ENCODE assay signal across 8 cellular contexts in genomic region chr11:10751581-10751940, GRCh38. TPM values are rescaled to one million over a fixed set of nuclear protein-coding genes. Genes with fewer than 3 reads are reported as not detected.
DNase-seq lines count a peak whose midpoint lies in the region; ATAC-seq and TF ChIP-seq lines count a peak whose summit lies in the region.

No MANE protein-coding gene starts in this region.

- H3K4me1 Mint-ChIP-seq in CD8-positive, alpha-beta T cell (ENCODE audit: low read depth) = peaks cover 33% of the 10 kb centered on the region
- H3K4me1 Mint-ChIP-seq in GM23338 = peaks cover 4% of the 10 kb centered on the region; the same call in 2 of the 3 replicates

- H4K20me1 ChIP-seq in GM23338 (replicated peaks; ENCODE audit: insufficient read depth) = 0 out of 2 replicates have a peak, but pooled peaks cover 5% of the 10 kb centered on the region

- intact Hi-C loops in CD8-positive, alpha-beta T cell (cut with DNase I, micrococcal nuclease) = loop anchor here (1.0 to 5.0 kb wide), 8 partner anchors 9 to 994 kb away; partner anchors contain the start of genes AMPD3 (in 2 of the 2), EIF4G2 (in 2 of the 2), RNF141 (in 2 of the 2) and ZBED5 (in 2 of the 2)

- peaks cover 38% of the 10 kb centered on the region for H3K36me3 Mint-ChIP-seq in CD8-positive, alpha-beta T cell
- peaks cover 11% of the 10 kb centered on the region for H3K36me3 Mint-ChIP-seq in GM23338 (ENCODE audit: low read depth)

- peak overlapping the region; percentile 24 for H2AK5ac ChIP-seq in trophoblast cell (ENCODE audit: low read length)

- peak overlapping the region; percentile 94 for H3K27ac Mint-ChIP-seq in CD8-positive, alpha-beta T cell
- H3K27ac Mint-ChIP-seq in GM23338 = peak overlapping the region; percentile 84; the same call in 1 of the 2 replicates

- H3K27me3 ChIP-seq in CD8-positive, alpha-beta T cell (ENCODE audit: insufficient read depth, low read length) = no peaks in the 10 kb centered on the region
- no peaks in the 10 kb centered on the region for H3K27me3 ChIP-seq in GM23338 (ENCODE audit: insufficient read depth)
- H3K27me3 ChIP-seq in trophoblast cell (ENCODE audit: insufficient read depth, low read length) = no peaks in the 10 kb centered on the region

- peaks cover 18% of the 10 kb centered on the region for H3K36me3 ChIP-seq in CD8-positive, alpha-beta T cell (ENCODE audit: insufficient read depth, low read length)
- H3K36me3 ChIP-seq in GM23338 (ENCODE audit: insufficient read depth) (peaks cover 4% of the 10 kb centered on the region; the same call in 1 of the 2 replicates), trophoblast cell (ENCODE audit: control insufficient read depth in 1 of 2, insufficient read depth in 2 of 2, low read length in 2 of 2) (peaks cover 2% of the 10 kb centered on the region in 2 experiments)

- H3K27me3 Mint-ChIP-seq in CD8-positive, alpha-beta T cell (ENCODE audit: low read depth) = no peaks in the 10 kb centered on the region
- no peaks in the 10 kb centered on the region for H3K27me3 Mint-ChIP-seq in GM23338 (ENCODE audit: insufficient read depth, low read depth, poor library complexity)

- peak overlapping the region; percentile 97 for H3K4me3 Mint-ChIP-seq in CD8-positive, alpha-beta T cell
- peak overlapping the region; percentile 96 for H3K4me3 Mint-ChIP-seq in GM23338

- H4K12ac ChIP-seq in trophoblast cell (ENCODE audit: low read depth, low read length) = peak overlapping the region; percentile 15

- H3K9me3 Mint-ChIP-seq in CD8-positive, alpha-beta T cell = no peaks in the 10 kb centered on the region
- H3K9me3 Mint-ChIP-seq in GM23338 = no peaks in the 10 kb centered on the region

- H3K14ac ChIP-seq in trophoblast cell (ENCODE audit: low read length) = peak overlapping the region; percentile 52

- DNase-seq in CD8-positive, alpha-beta T cell = no peak
- DNase-seq in GM23338 (ENCODE audit: low spot score) = peak; percentile 29
- peak; percentile 22 for DNase-seq in SW480 (ENCODE audit: low spot score)
- DNase-seq in foreskin fibroblast = peak in 1 of 2 donors; percentile 11
- DNase-seq in trophoblast cell = no peak
- DNase-seq in DMS114 treated with DMSO at 0.1 percent for 48 hours (lab: John Stamatoyannopoulos, UW; ENCODE audit: unreplicated experiment) = no peak
- no peak for DNase-seq in NCI-H2107 (lab: John Stamatoyannopoulos, UW)
- DNase-seq in activated CD4-positive, alpha-beta T cell treated with anti-CD3 and anti-CD28 coated beads, Interleukin-2, amount 50 U/mL, for 48 hours = no peak

- H3K9ac ChIP-seq in trophoblast cell (ENCODE audit: low read length) = peak overlapping the region; percentile 86

- no peak overlapping the region for H2BK120ac ChIP-seq in trophoblast cell (ENCODE audit: insufficient read depth, low read length, poor library complexity)

- H3K18ac ChIP-seq in trophoblast cell (ENCODE audit: low read length) = peak overlapping the region; percentile 63

- peak overlapping the region; percentile 81 for H3K27ac ChIP-seq in CD8-positive, alpha-beta T cell (ENCODE audit: low read depth, low read length)
- peak overlapping the region; percentile 70; the same call in 1 of the 2 replicates for H3K27ac ChIP-seq in GM23338 (ENCODE audit: low read depth)
- peak overlapping the region; percentile 99 for H3K27ac ChIP-seq in trophoblast cell (ENCODE audit: low read depth, low read length)

- H3K4me1 ChIP-seq in CD8-positive, alpha-beta T cell (ENCODE audit: insufficient read depth, low read length) = peaks cover 14% of the 10 kb centered on the region
- peaks cover 7% of the 10 kb centered on the region for H3K4me1 ChIP-seq in GM23338 (ENCODE audit: insufficient read depth)
- H3K4me1 ChIP-seq in trophoblast cell (ENCODE audit: control insufficient read depth in 1 of 2, insufficient read depth in 2 of 2, low read length in 2 of 2) = peaks cover 2% of the 10 kb centered on the region in 2 experiments

- H2BK12ac ChIP-seq in trophoblast cell (ENCODE audit: low read length) = no peak overlapping the region

- H4K91ac ChIP-seq in trophoblast cell (ENCODE audit: low read depth, low read length) = peak overlapping the region; percentile 28

- no peaks in the 10 kb centered on the region for H3K9me3 ChIP-seq in CD8-positive, alpha-beta T cell (ENCODE audit: low read length)
- H3K9me3 ChIP-seq in trophoblast cell (ENCODE audit: insufficient read depth, low read depth, low read length) = no peaks in the 10 kb centered on the region

- no peak overlapping the region for H3K23ac ChIP-seq in trophoblast cell (ENCODE audit: low read length)

- ATAC-seq in CD8-positive, alpha-beta T cell = peak; percentile 27
- peak; percentile 11 for ATAC-seq in GM23338

- H3K79me2 ChIP-seq in GM23338 (replicated peaks; ENCODE audit: insufficient read depth) = peaks cover 18% of the 10 kb centered on the region
- peaks cover 7% of the 10 kb centered on the region for H3K79me2 ChIP-seq in trophoblast cell (ENCODE audit: control insufficient read depth, insufficient read depth, low read length, poor library complexity)

- H3K4me2 ChIP-seq in GM23338 = peak overlapping the region; percentile 93
- H3K4me2 ChIP-seq in trophoblast cell (ENCODE audit: low read length) = peak overlapping the region; percentile 91

- no peak overlapping the region for H2BK5ac ChIP-seq in trophoblast cell (ENCODE audit: low read depth, low read length, poor library complexity)

- 0 out of 2 replicates have a peak, but pooled peaks cover 3% of the 10 kb centered on the region for H3F3A ChIP-seq in GM23338 (replicated peaks; ENCODE audit: low read depth)

- CTCF ChIA-PET in CD8-positive, alpha-beta T cell (lab: Charles Lee) = interaction anchor here (0.6 kb wide), 1 partner anchor 289 kb away, joined by 3 read pairs; no protein-coding TSS in a partner anchor

- H2AFZ ChIP-seq in GM23338 (peak overlapping the region; percentile 84; the same call in 1 of the 2 replicates), trophoblast cell (ENCODE audit: insufficient read depth, low read length, poor library complexity) (peak overlapping the region; percentile 62)

- no peak overlapping the region for H3K4ac ChIP-seq in trophoblast cell (ENCODE audit: low read depth, low read length)

- H4K8ac ChIP-seq in trophoblast cell (ENCODE audit: low read depth, low read length) = peak overlapping the region; percentile 64

- no peak for TF ChIP-seq CTCF in CD8-positive, alpha-beta T cell (IDR thresholded peaks at IDR 0.05)
- TF ChIP-seq CTCF in GM23338 (conservative IDR thresholded peaks at IDR 0.05; ENCODE audit: low read depth in 2 of 2) = no peak
- no peak for TF ChIP-seq CTCF in foreskin fibroblast (IDR thresholded peaks at IDR 0.05; ENCODE audit: low read depth, low read length)

- peak overlapping the region; percentile 98 for H3K4me3 ChIP-seq in CD8-positive, alpha-beta T cell (ENCODE audit: low read depth, low read length)
- H3K4me3 ChIP-seq in GM23338 = peak overlapping the region; percentile 94
- peak overlapping the region; percentile 74 to 92 for H3K4me3 ChIP-seq in foreskin fibroblast (ENCODE audit: low read depth in 1 of 2, low read length in 2 of 2)
- peak overlapping the region; percentile 90 for H3K4me3 ChIP-seq in trophoblast cell (ENCODE audit: low read depth, low read length)

- H3K79me1 ChIP-seq in trophoblast cell (ENCODE audit: low read length) = peaks cover 7% of the 10 kb centered on the region

- POLR2A ChIA-PET in CD8-positive, alpha-beta T cell (lab: Charles Lee) = interaction anchor here (0.6 to 1.2 kb wide), 7 partner anchors 9 to 547 kb away, joined by 3 to 15 read pairs (median 4); partner anchors contain the start of genes EIF4G2 and ZBED5

- WGBS in trophoblast cell (ENCODE audit: extremely low coverage, insufficient coverage, insufficient read length) = no CpG with 5 or more reads among the region's 14 CpGs

- H3K9me2 ChIP-seq in GM23338 (ENCODE audit: insufficient read depth) = no peaks in the 10 kb centered on the region

TF ChIP-seq in GM23338, 12 proteins besides CTCF, POLR2A, EP300 and RAD21 (continues in another document):
- no peak for TF ChIP-seq JUNB (IDR thresholded peaks at IDR 0.05; ENCODE audit: unreplicated experiment)

RNA-seq across cellular contexts. Expression of gene CTR9, which starts 0.5 kb away (rescaled TPM):
- 10 to 100 TPM; 45.9 to 49.2 TPM for total RNA-seq in CD8-positive, alpha-beta T cell
- total RNA-seq in GM23338 (2014; rRNA removed; shearing (Covaris generic)) = 32.7 and 33.3 TPM in 2 replicates
- 25.1 and 29.0 TPM in 2 replicates for polyA plus RNA-seq in GM23338 (2016; fragmentation: Nextera tagmentation; extraction: Ambion mirVana)
- polyA plus RNA-seq in trophoblast cell (2013) = 27.9 and 28.4 TPM in 2 replicates

RNA-seq across cellular contexts. Expression of gene EIF4G2, which starts 57.2 kb away (rescaled TPM):
- total RNA-seq in CD8-positive, alpha-beta T cell = 1,000 to 10,000 TPM; 1,089 to 1,144 TPM
- 788 and 801 TPM in 2 replicates for total RNA-seq in GM23338 (2014; rRNA removed; shearing (Covaris generic))
- polyA plus RNA-seq in GM23338 (2016; fragmentation: Nextera tagmentation; extraction: Ambion mirVana) = 312 and 358 TPM in 2 replicates
- 1,646 and 1,688 TPM in 2 replicates for polyA plus RNA-seq in trophoblast cell (2013)

RNA-seq across cellular contexts. Expression of gene IRAG1, which starts 58.0 kb away (rescaled TPM):
- not detected for total RNA-seq in CD8-positive, alpha-beta T cell
- 2.5 and 2.7 TPM in 2 replicates for total RNA-seq in GM23338 (2014; rRNA removed; shearing (Covaris generic))
- polyA plus RNA-seq in GM23338 (2016; fragmentation: Nextera tagmentation; extraction: Ambion mirVana) = 1.5 and 2.7 TPM in 2 replicates
- 1.5 and 1.9 TPM in 2 replicates for polyA plus RNA-seq in trophoblast cell (2013)

Comparison
In these comparisons a context has a peak if more than half of its experiments do, and no peak if none do; other contexts are left out.
1. DNase-seq: peak in GM23338 (single experiment) and SW480 (single experiment); none in CD8-positive, alpha-beta T cell (0 of 7), trophoblast cell (0 of 2), DMS114 treated with DMSO at 0.1 percent for 48 hours (single experiment), NCI-H2107 (single experiment) and activated CD4-positive, alpha-beta T cell treated with anti-CD3 and anti-CD28 coated beads, Interleukin-2, amount 50 U/mL, for 48 hours (0 of 2).
2. Peak in every context shown above with its lines, with median percentiles within 50 percentile points of each other: H3K27ac ChIP-seq and H3K4me3 ChIP-seq.